ENCODE assay signal across 10 cellular contexts in the genomic region with DNA sequence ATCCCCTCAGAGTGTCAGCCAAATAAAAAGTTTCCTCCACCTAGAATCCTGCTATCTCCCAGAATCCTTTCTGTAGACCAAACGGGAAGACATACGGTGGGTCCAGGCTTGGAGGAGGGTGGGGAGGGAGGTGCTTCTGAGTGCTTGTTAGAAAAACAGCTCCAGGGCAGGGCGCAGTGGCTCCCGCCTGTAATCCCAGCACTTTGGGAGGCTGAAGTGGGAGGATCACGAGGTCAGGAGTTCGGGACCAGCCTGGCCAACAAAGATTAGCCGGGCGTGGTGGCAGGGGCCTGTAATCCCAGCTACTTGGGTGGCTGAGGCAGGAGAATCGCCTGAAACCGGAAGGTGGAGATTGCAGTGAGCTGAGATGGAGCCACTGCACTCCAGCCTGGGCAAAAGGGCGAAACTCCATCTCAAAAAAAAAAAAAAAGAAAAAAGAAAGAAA. TPM values are rescaled to one million over a fixed set of nuclear protein-coding genes. Genes with fewer than 3 reads are reported as not detected.
A peak's percentile ranks its signal among the peaks of the same experiment; 100 is the strongest.
DNase-seq lines count a peak whose midpoint lies in the region; ATAC-seq and TF ChIP-seq lines count a peak whose summit lies in the region.
"Not testable (repeated sequence)": the region's sequence is repeated elsewhere in the genome, so short reads cannot be mapped to it uniquely, and the experiment has no call there.
"Had no signal": no experiment of that assay in that cellular context is flagged by ENCODE, and none has a peak within 500 bp of the region (broad histone marks: within the 10 kb centered on the region; RNA-seq: fewer than 3 reads in every experiment).

No MANE protein-coding gene starts in this region.

- not testable (repeated sequence) for H3K9me3 ChIP-seq in CD4-positive, alpha-beta memory T cell (ENCODE audit: control insufficient read depth in 1 of 2, low read length in 2 of 2); HUES64 (ENCODE audit: insufficient read depth, low read depth, low read length); right atrium auricular region; lower lobe of right lung; osteoblast (ENCODE audit: low read depth, low read length); stomach smooth muscle (ENCODE audit: control insufficient read depth in 2 of 2, low read length in 2 of 2)

- CTCF ChIA-PET in CD4-positive, alpha-beta memory T cell (lab: Charles Lee; ENCODE audit: partially characterized antibody), result not testable (repeated sequence)

- H3K4me3 ChIP-seq in CD4-positive, alpha-beta memory T cell (ENCODE audit: low read length in 2 of 2); osteoblast (ENCODE audit: insufficient read depth, low read length): not testable (repeated sequence)
- H3K4me3 ChIP-seq in HUES64 (ENCODE audit: low read length), result peak overlapping the region; percentile 64
- peak overlapping the region; percentile 48 to 64 for H3K4me3 ChIP-seq in right atrium auricular region
- peak overlapping the region; percentile 67 for H3K4me3 ChIP-seq in lower lobe of right lung
- peak overlapping the region; percentile 69 to 78 for H3K4me3 ChIP-seq in stomach smooth muscle (ENCODE audit: low read length in 2 of 2)

- peak overlapping the region; percentile 74 for H3K4me2 ChIP-seq in osteoblast (ENCODE audit: insufficient read depth, low read length)

- peaks cover 17 to 22% of the 10 kb centered on the region in 2 donors for H3K27me3 Mint-ChIP-seq in CD4-positive, alpha-beta memory T cell
- H3K27me3 Mint-ChIP-seq in activated T-cell treated with anti-CD3 and anti-CD28 coated beads, Interleukin-2, amount 50 U/mL, for 24 hours, result peaks cover 52% of the 10 kb centered on the region

- POLR2A ChIA-PET in CD4-positive, alpha-beta memory T cell (lab: Charles Lee; ENCODE audit: partially characterized antibody), result not testable (repeated sequence)

- H3K9ac ChIP-seq in HUES64 (ENCODE audit: low read depth, low read length), result peak overlapping the region; percentile 81; the same call in 1 of the 2 replicates
- H3K9ac ChIP-seq in stomach smooth muscle (ENCODE audit: low read length in 2 of 2), result peak overlapping the region; percentile 55 to 60

- not testable (repeated sequence) for H3K27ac ChIP-seq in CD4-positive, alpha-beta memory T cell (ENCODE audit: low read depth, low read length); right atrium auricular region; osteoblast (ENCODE audit: low read depth, low read length); stomach smooth muscle (ENCODE audit: low read length)
- H3K27ac ChIP-seq in HUES64 (ENCODE audit: low read depth, low read length) (peak overlapping the region; percentile 95; the same call in 1 of the 2 replicates), lower lobe of right lung (peak overlapping the region; percentile 73)

- 43% methylated on average over 10 of the region's 11 CpGs for WGBS in HUES64

- not testable (repeated sequence) for H4K20me1 ChIP-seq in osteoblast (ENCODE audit: insufficient read depth, low read length)

- not testable (repeated sequence) for TF ChIP-seq CTCF in right atrium auricular region (IDR thresholded peaks at IDR 0.05); lower lobe of right lung (IDR thresholded peaks at IDR 0.05); osteoblast (IDR thresholded peaks at IDR 0.05; ENCODE audit: extremely low read depth, low read depth, low read length)

- not testable (repeated sequence) for DNase-seq in CD4-positive, alpha-beta memory T cell; activated T-cell treated with anti-CD3 and anti-CD28 coated beads, Interleukin-2, amount 50 U/mL, for 24 hours; right atrium auricular region (ENCODE audit: low spot score); lower lobe of right lung; osteoblast (ENCODE audit: insufficient read length, low spot score, missing footprints)
- peak; percentile 55 for DNase-seq in ecto neural progenitor cell (ENCODE audit: low spot score)

- peaks cover 10% of the 10 kb centered on the region for H3K4me1 ChIP-seq in CD4-positive, alpha-beta memory T cell (ENCODE audit: insufficient read depth, low read length)
- peaks cover 10% of the 10 kb centered on the region; the same call in 1 of the 2 replicates for H3K4me1 ChIP-seq in HUES64 (ENCODE audit: insufficient read depth, low read length)
- peaks cover 0 to 25% of the 10 kb centered on the region in 2 donors for H3K4me1 ChIP-seq in right atrium auricular region
- peaks cover 19% of the 10 kb centered on the region for H3K4me1 ChIP-seq in lower lobe of right lung
- not testable (repeated sequence) for H3K4me1 ChIP-seq in osteoblast (ENCODE audit: insufficient read depth, low read length)
- H3K4me1 ChIP-seq in stomach smooth muscle (ENCODE audit: control insufficient read depth, insufficient read depth, low read length), result peaks cover 11% of the 10 kb centered on the region

- H3K36me3 ChIP-seq in CD4-positive, alpha-beta memory T cell (ENCODE audit: insufficient read depth, low read length); HUES64 (ENCODE audit: insufficient read depth, low read length); right atrium auricular region; lower lobe of right lung; osteoblast (ENCODE audit: insufficient read depth, low read length); stomach smooth muscle (ENCODE audit: control insufficient read depth in 2 of 2, insufficient read depth in 2 of 2, low read length in 2 of 2): not testable (repeated sequence)

- peak overlapping the region in 5 of 8 donors; percentile 75 to 91 (median 83) for H3K4me3 Mint-ChIP-seq in CD4-positive, alpha-beta memory T cell
- peak overlapping the region; percentile 69 for H3K4me3 Mint-ChIP-seq in activated T-cell treated with anti-CD3 and anti-CD28 coated beads, Interleukin-2, amount 50 U/mL, for 24 hours

- H3K79me2 ChIP-seq in osteoblast (ENCODE audit: insufficient read depth, low read length), result not testable (repeated sequence)

- not testable (repeated sequence) for ATAC-seq in lower lobe of right lung

- H3K27me3 ChIP-seq in CD4-positive, alpha-beta memory T cell (ENCODE audit: insufficient read depth, low read length); HUES64 (ENCODE audit: insufficient read depth, low read length); right atrium auricular region; lower lobe of right lung (ENCODE audit: low read depth); stomach smooth muscle (ENCODE audit: control insufficient read depth in 1 of 2, insufficient read depth in 2 of 2, low read length in 2 of 2): not testable (repeated sequence)
- H3K27me3 ChIP-seq in osteoblast (ENCODE audit: insufficient read depth, low read length), result peaks cover 36% of the 10 kb centered on the region

- H3K9me3 Mint-ChIP-seq in CD4-positive, alpha-beta memory T cell; activated T-cell treated with anti-CD3 and anti-CD28 coated beads, Interleukin-2, amount 50 U/mL, for 24 hours: not testable (repeated sequence)

- not testable (repeated sequence) for H3K27ac Mint-ChIP-seq in CD4-positive, alpha-beta memory T cell; activated T-cell treated with anti-CD3 and anti-CD28 coated beads, Interleukin-2, amount 50 U/mL, for 24 hours

- H3K4me1 Mint-ChIP-seq in CD4-positive, alpha-beta memory T cell, result peaks cover 3 to 13% (median 9%) of the 10 kb centered on the region in 4 donors
- H3K4me1 Mint-ChIP-seq in activated T-cell treated with anti-CD3 and anti-CD28 coated beads, Interleukin-2, amount 50 U/mL, for 24 hours (ENCODE audit: low read depth), result not testable (repeated sequence)

- intact Hi-C loops in CD4-positive, alpha-beta memory T cell (cut with micrococcal nuclease); lower lobe of right lung (cut with DNase I): not testable (repeated sequence)

- H2AFZ ChIP-seq in osteoblast (ENCODE audit: low read length), result not testable (repeated sequence)

- not testable (repeated sequence) for H3K36me3 Mint-ChIP-seq in CD4-positive, alpha-beta memory T cell; activated T-cell treated with anti-CD3 and anti-CD28 coated beads, Interleukin-2, amount 50 U/mL, for 24 hours (ENCODE audit: low read depth)

RNA-seq across cellular contexts. Expression of gene ART5, which starts 1.3 kb away (rescaled TPM):
- total RNA-seq in CD4-positive, alpha-beta memory T cell, result not detected
- not detected for polyA plus RNA-seq in CD4-positive, alpha-beta memory T cell
- 3.8 TPM for polyA plus RNA-seq in HUES64 (2013, experiment 1 of 2)
- 7.5 TPM for polyA plus RNA-seq in HUES64 (2013, experiment 2 of 2)
- total RNA-seq in right atrium auricular region (1 to 10 TPM in 1 of 2 donors, under 1 TPM in 1; 0.86 to 1.1 TPM), lower lobe of right lung (2.2 TPM), osteoblast (0.29 and 0.36 TPM in 2 replicates)
- total RNA-seq: aorta, tibial nerve had no signal
- polyA plus RNA-seq: aorta had no signal

RNA-seq across cellular contexts. Expression of gene ART1, which starts 1.8 kb away (rescaled TPM):
- total RNA-seq in CD4-positive, alpha-beta memory T cell, result not detected
- polyA plus RNA-seq in CD4-positive, alpha-beta memory T cell, result not detected
- polyA plus RNA-seq in HUES64 (2013, experiment 1 of 2), result not detected
- polyA plus RNA-seq in HUES64 (2013, experiment 2 of 2), result not detected
- total RNA-seq in right atrium auricular region (not detected), lower lobe of right lung (1.0 TPM), osteoblast (not detected in 2 replicates)
- total RNA-seq: aorta had no signal
- polyA plus RNA-seq: aorta had no signal

RNA-seq across cellular contexts. Expression of gene CHRNA10, which starts 28.1 kb away (rescaled TPM):
- 1 to 10 TPM; 4.6 to 5.5 TPM for total RNA-seq in CD4-positive, alpha-beta memory T cell
- polyA plus RNA-seq in CD4-positive, alpha-beta memory T cell, result under 1 TPM in 1 of 2 donors, not detected in 1; 0.11 TPM
- 0.50 TPM for polyA plus RNA-seq in HUES64 (2013, experiment 1 of 2)
- 0.32 TPM for polyA plus RNA-seq in HUES64 (2013, experiment 2 of 2)
- total RNA-seq in right atrium auricular region (1 to 10 TPM in 1 of 2 donors, not detected in 1; 1.0 TPM), lower lobe of right lung (1.7 TPM), osteoblast (0.29 and 0.72 TPM in 2 replicates)
